In the genomic region with DNA sequence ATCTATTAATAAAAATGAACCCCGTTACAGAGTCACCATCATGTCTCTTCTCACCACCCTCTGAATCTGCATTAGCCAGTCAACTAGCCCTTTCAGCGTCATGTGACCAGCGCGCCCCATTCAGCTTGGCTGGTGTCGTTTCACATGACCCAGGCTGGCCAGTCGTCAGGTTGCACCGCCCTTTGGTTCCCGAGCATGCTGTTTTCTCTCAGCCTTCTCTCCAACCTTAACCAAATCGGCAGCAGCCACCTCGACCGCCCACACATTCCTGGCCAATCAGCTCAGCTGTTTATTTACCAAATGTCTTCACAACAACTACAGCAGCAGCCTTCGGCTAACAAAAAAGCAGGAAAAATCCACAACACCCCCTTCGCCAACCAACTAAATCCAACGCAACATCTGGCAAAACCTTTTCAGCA, we compare ENCODE assay signal across 8 cellular contexts. TPM values are rescaled to one million over a fixed set of nuclear protein-coding genes. Genes with fewer than 3 reads are reported as not detected.
DNase-seq lines count a peak whose midpoint lies in the region; ATAC-seq and TF ChIP-seq lines count a peak whose summit lies in the region.

No MANE protein-coding gene starts in this region.

- CTCF ChIA-PET in Panc1 (lab: Charles Lee): no interaction called here

- H3K27ac ChIP-seq in Panc1 (ENCODE audit: low read length): peak overlapping the region; percentile 17; the same call in 1 of the 2 replicates

- no peaks in the 10 kb centered on the region for H3K27me3 ChIP-seq in Panc1 (ENCODE audit: control insufficient read depth, insufficient read depth, low read length)

- peak overlapping the region; percentile 31 for H3K4me3 ChIP-seq in AG10803 (ENCODE audit: low read length)
- peak overlapping the region in 1 of 2 experiments; percentile 3; a peak in 2 of 4 replicates for H3K4me3 ChIP-seq in Panc1 (ENCODE audit: low read depth in 2 of 2, low read length in 2 of 2)

- no peaks in the 10 kb centered on the region for H3K9me3 ChIP-seq in Panc1 (ENCODE audit: control insufficient read depth, insufficient read depth, low read depth, low read length)

- DNase-seq in AG10803 (ENCODE audit: low read depth): peak; percentile 45
- DNase-seq in Panc1 (ENCODE audit: low read depth, low spot score): no peak
- peak; percentile 65 for DNase-seq in activated naive CD4-positive, alpha-beta T cell treated with anti-CD3 and anti-CD28 coated beads, Interleukin-2, amount 50 U/mL, for 16 hours
- DNase-seq in left ventricle myocardium superior: peak; percentile 59
- peak; percentile 29 to 54 for DNase-seq in stimulated activated CD4-positive, alpha-beta T cell treated with anti-CD3 and anti-CD28 coated beads, Interleukin-12 subunit alpha, Interleukin-12 subunit beta, amount 100 ng/mL, for 24 hours (ENCODE audit: low read depth in 2 of 2)
- DNase-seq in GM20000 (ENCODE audit: low spot score): no peak
- no peak for DNase-seq in NOMO-1 (lab: John Stamatoyannopoulos, UW; ENCODE audit: unreplicated experiment in 2 of 2)

- POLR2A ChIA-PET in Panc1 (lab: Charles Lee): interaction anchor here (0.6 kb wide), 1 partner anchor 15 kb away, joined by 6 read pairs; no protein-coding TSS in a partner anchor

- H3K36me3 ChIP-seq in Panc1 (ENCODE audit: control insufficient read depth, insufficient read depth, low read length): peaks cover 89% of the 10 kb centered on the region

- no TSS peak for BruUV-seq in Panc1 (replicated peaks; lab: Mats Ljungman, UMichigan)

- H3K4me1 ChIP-seq in Panc1 (ENCODE audit: control insufficient read depth, insufficient read depth, low read length): peaks cover 58% of the 10 kb centered on the region

- no peak for TF ChIP-seq CTCF in AG10803 (conservative IDR thresholded peaks at IDR 0.05; ENCODE audit: low read length)
- no peak for TF ChIP-seq CTCF in Panc1 (IDR thresholded peaks at IDR 0.05)
- TF ChIP-seq CTCF in GM20000 (IDR thresholded peaks at IDR 0.05; ENCODE audit: extremely low read depth, missing control alignments): no peak

- intact Hi-C loops in Panc1 (cut with micrococcal nuclease; ENCODE audit: unreplicated experiment) (no loop called here), left ventricle myocardium superior (cut with micrococcal nuclease) (loop anchor here (10.0 kb wide), 1 partner anchor 55 kb away; a partner anchor contains a TSS)

- in situ Hi-C loops in Panc1 (cut with HindIII; ENCODE audit: low pct_unique_long_range_greater_than_20kb, low sequenced_read_pairs): no loop called here

- peak; percentile 67 for ATAC-seq in Panc1
- ATAC-seq in left ventricle myocardium superior: peak; percentile 29
- ATAC-seq in GM19397 (IDR thresholded peaks at IDR 0.05; ENCODE audit: unreplicated experiment): no peak

RNA-seq across cellular contexts. Expression of a gene that starts 5.6 kb away (rescaled TPM):
- total RNA-seq in Panc1 (2021; ENCODE audit: unreplicated experiment): 356 TPM
- 270 TPM for polyA plus RNA-seq in Panc1 (2012; ENCODE audit: insufficient read length)
- total RNA-seq in left ventricle myocardium superior: 123 TPM

RNA-seq across cellular contexts. Expression of a gene that starts 52.5 kb away (rescaled TPM):
- total RNA-seq in Panc1 (2021; ENCODE audit: unreplicated experiment) (44.7 TPM), left ventricle myocardium superior (19.4 TPM)
- 26.8 TPM for polyA plus RNA-seq in Panc1 (2012; ENCODE audit: insufficient read length)

Comparison
In these comparisons a context has a peak if more than half of its experiments do, and no peak if none do; other contexts are left out.
1. DNase-seq: peak in AG10803 (single experiment), activated naive CD4-positive, alpha-beta T cell treated with anti-CD3 and anti-CD28 coated beads, Interleukin-2, amount 50 U/mL, for 16 hours (single experiment), left ventricle myocardium superior (single experiment) and stimulated activated CD4-positive, alpha-beta T cell treated with anti-CD3 and anti-CD28 coated beads, Interleukin-12 subunit alpha, Interleukin-12 subunit beta, amount 100 ng/mL, for 24 hours (2 of 2); none in Panc1 (single experiment), GM20000 (single experiment) and NOMO-1 (0 of 2).